ENCODE assay signal across 1 cellular context in genomic region chr1:21508580-21509350, GRCh38.
TF ChIP-seq lines count a peak whose summit lies in the region.

No MANE protein-coding gene starts in this region.

TF ChIP-seq in WTC11, 78 proteins besides CTCF, POLR2A, EP300 and RAD21 (continued from another document):
- TF ChIP-seq, protein P1, sequence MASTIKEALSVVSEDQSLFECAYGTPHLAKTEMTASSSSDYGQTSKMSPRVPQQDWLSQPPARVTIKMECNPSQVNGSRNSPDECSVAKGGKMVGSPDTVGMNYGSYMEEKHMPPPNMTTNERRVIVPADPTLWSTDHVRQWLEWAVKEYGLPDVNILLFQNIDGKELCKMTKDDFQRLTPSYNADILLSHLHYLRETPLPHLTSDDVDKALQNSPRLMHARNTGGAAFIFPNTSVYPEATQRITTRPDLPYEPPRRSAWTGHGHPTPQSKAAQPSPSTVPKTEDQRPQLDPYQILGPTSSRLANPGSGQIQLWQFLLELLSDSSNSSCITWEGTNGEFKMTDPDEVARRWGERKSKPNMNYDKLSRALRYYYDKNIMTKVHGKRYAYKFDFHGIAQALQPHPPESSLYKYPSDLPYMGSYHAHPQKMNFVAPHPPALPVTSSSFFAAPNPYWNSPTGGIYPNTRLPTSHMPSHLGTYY (CRISPR knock-in tag; IDR thresholded peaks at IDR 0.05): no peak
- no peak for TF ChIP-seq IRF2 (CRISPR knock-in tag; IDR thresholded peaks at IDR 0.05; ENCODE audit: borderline replicate concordance, low read depth)
- TF ChIP-seq TP53 (CRISPR knock-in tag; IDR thresholded peaks at IDR 0.05): no peak
- no peak for TF ChIP-seq ZNF232 (CRISPR knock-in tag; IDR thresholded peaks at IDR 0.05)
- no peak for TF ChIP-seq JAZF1 (CRISPR knock-in tag; IDR thresholded peaks at IDR 0.05)
- no peak for TF ChIP-seq ZMAT4 (CRISPR knock-in tag; IDR thresholded peaks at IDR 0.05)
TF ChIP-seq in WTC11: peak in this region for 3.
